ENCODE assay signal across 8 cellular contexts in the genomic region with DNA sequence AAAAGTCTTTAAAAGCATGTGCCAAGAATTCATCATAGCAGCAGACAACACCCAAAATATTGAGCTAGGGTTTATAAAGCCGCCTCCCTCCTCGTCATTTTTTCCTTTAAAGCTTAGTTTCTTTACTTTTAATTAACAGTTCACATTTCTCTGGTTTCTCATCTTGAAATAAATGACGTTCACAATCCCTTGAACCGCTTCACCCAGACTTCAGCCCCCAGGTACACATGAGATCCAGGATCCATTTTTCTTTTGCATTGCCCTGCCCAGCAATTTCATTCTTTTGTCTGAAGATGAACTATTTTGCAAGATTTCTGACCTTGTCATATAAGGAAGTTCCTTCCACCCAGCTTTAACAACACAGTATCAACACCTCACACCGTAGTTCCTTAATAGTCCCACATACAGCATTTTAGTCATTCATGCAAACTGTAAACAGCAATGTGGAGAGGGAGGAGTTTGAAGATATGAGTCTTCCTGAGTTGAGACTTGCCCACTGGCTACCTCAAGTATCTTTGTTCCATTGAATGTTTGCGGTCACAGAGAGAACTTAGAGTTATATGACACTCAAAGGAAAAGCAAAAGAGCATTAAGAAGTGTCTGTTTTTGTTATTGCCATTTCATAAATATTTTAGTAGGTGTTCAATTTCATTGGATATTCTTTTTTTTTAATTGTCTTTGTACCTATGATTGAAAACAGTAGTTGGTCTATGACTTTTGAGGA. TPM values are rescaled to one million over a fixed set of nuclear protein-coding genes. Genes with fewer than 3 reads are reported as not detected.
DNase-seq lines count a peak whose midpoint lies in the region; ATAC-seq and TF ChIP-seq lines count a peak whose summit lies in the region.

No MANE protein-coding gene starts in this region.

- no peak overlapping the region for H4K8ac ChIP-seq in mesenchymal stem cell (ENCODE audit: low read length)

- H3K27me3 ChIP-seq in CD8-positive, alpha-beta T cell (ENCODE audit: insufficient read depth, low read length): no peaks in the 10 kb centered on the region
- no peaks in the 10 kb centered on the region for H3K27me3 ChIP-seq in mesenchymal stem cell (ENCODE audit: control insufficient read depth in 1 of 2, insufficient read depth in 1 of 2, low read length in 2 of 2)

- H3K27ac Mint-ChIP-seq in CD8-positive, alpha-beta T cell: peak overlapping the region; percentile 98

- H3K4me1 Mint-ChIP-seq in CD8-positive, alpha-beta T cell (ENCODE audit: low read depth): peaks cover 57% of the 10 kb centered on the region

- no peak overlapping the region for H3K18ac ChIP-seq in mesenchymal stem cell (ENCODE audit: low read depth in 1 of 2, low read length in 2 of 2)

- H2BK120ac ChIP-seq in mesenchymal stem cell (ENCODE audit: low read depth, low read length): no peak overlapping the region

- H2BK12ac ChIP-seq in mesenchymal stem cell (ENCODE audit: low read length in 2 of 2): no peak overlapping the region

- H3K4me3 Mint-ChIP-seq in CD8-positive, alpha-beta T cell: peak overlapping the region; percentile 74

- DNase-seq in CD8-positive, alpha-beta T cell: peak in 2 of 7 experiments; percentile 15 to 50
- DNase-seq in NCI-H187 (lab: John Stamatoyannopoulos, UW) (peak; percentile 50 to 63), amniotic epithelial cell (ENCODE audit: low read depth) (peak; percentile 56), mesenchymal stem cell (peak; percentile 65), retina (no peak)
- no peak for DNase-seq in stimulated activated CD4-positive, alpha-beta T cell treated with anti-CD3 and anti-CD28 coated beads, Interleukin-12 subunit alpha, Interleukin-12 subunit beta, amount 100 ng/mL, for 4 hours

- ATAC-seq in CD8-positive, alpha-beta T cell: peak; percentile 67
- ATAC-seq in HG03139 (IDR thresholded peaks at IDR 0.05; ENCODE audit: unreplicated experiment) (no peak), GM21786 (IDR thresholded peaks at IDR 0.05; ENCODE audit: unreplicated experiment) (no peak)

- no peak overlapping the region for H2AFZ ChIP-seq in mesenchymal stem cell (ENCODE audit: low read depth, low read length)

- CTCF ChIA-PET in CD8-positive, alpha-beta T cell (lab: Charles Lee): interaction anchor here (0.7 to 8.2 kb wide), 2 partner anchors 21 to 25 kb away, joined by 3 to 61 read pairs; no protein-coding TSS in a partner anchor

- peaks cover 59% of the 10 kb centered on the region for H3K4me1 ChIP-seq in CD8-positive, alpha-beta T cell (ENCODE audit: insufficient read depth, low read length)
- H3K4me1 ChIP-seq in mesenchymal stem cell (ENCODE audit: control insufficient read depth, insufficient read depth, low read depth, low read length): peaks cover 4% of the 10 kb centered on the region

- H3K27me3 Mint-ChIP-seq in CD8-positive, alpha-beta T cell (ENCODE audit: low read depth): no peaks in the 10 kb centered on the region

- TF ChIP-seq CTCF in CD8-positive, alpha-beta T cell (IDR thresholded peaks at IDR 0.05): no peak

- H2BK5ac ChIP-seq in mesenchymal stem cell (ENCODE audit: low read depth, low read length, poor library complexity, severe bottlenecking): no peak overlapping the region

- POLR2A ChIA-PET in CD8-positive, alpha-beta T cell (lab: Charles Lee): interaction anchor here (1.0 to 10.8 kb wide), 10 partner anchors 7 to 165 kb away, joined by 3 to 167 read pairs (median 4); a partner anchor contains a TSS

- H2BK15ac ChIP-seq in mesenchymal stem cell (ENCODE audit: low read depth, poor library complexity, severe bottlenecking): no peak overlapping the region

- no peak overlapping the region for H4K91ac ChIP-seq in mesenchymal stem cell (ENCODE audit: low read length)

- H3K9me3 Mint-ChIP-seq in CD8-positive, alpha-beta T cell: no peaks in the 10 kb centered on the region

- peak overlapping the region; percentile 62 for H3K27ac ChIP-seq in CD8-positive, alpha-beta T cell (ENCODE audit: low read depth, low read length)
- no peak overlapping the region for H3K27ac ChIP-seq in mesenchymal stem cell (ENCODE audit: low read length, poor library complexity, severe bottlenecking)

- no peak overlapping the region for H3K14ac ChIP-seq in mesenchymal stem cell (ENCODE audit: low read length in 2 of 2)

- no peaks in the 10 kb centered on the region for H3K36me3 ChIP-seq in CD8-positive, alpha-beta T cell (ENCODE audit: insufficient read depth, low read length)
- peaks cover 0 to under 1% of the 10 kb centered on the region in 2 experiments for H3K36me3 ChIP-seq in mesenchymal stem cell (ENCODE audit: control insufficient read depth in 1 of 2, insufficient read depth in 2 of 2, low read depth in 1 of 2, low read length in 2 of 2)

- no peaks in the 10 kb centered on the region for H3K9me3 ChIP-seq in CD8-positive, alpha-beta T cell (ENCODE audit: low read length)
- no peaks in the 10 kb centered on the region for H3K9me3 ChIP-seq in mesenchymal stem cell (ENCODE audit: control insufficient read depth, low read length)

- H3K4ac ChIP-seq in mesenchymal stem cell (ENCODE audit: low read depth in 1 of 2, low read length in 2 of 2): no peak overlapping the region

- intact Hi-C loops in CD8-positive, alpha-beta T cell (cut with DNase I, micrococcal nuclease): loop anchor here (1.0 to 10.0 kb wide), 5 partner anchors 16 to 1100 kb away; a partner anchor contains a TSS

- no peaks in the 10 kb centered on the region for H3K79me1 ChIP-seq in mesenchymal stem cell (replicated peaks; ENCODE audit: low read length, poor library complexity, severe bottlenecking)

- peak overlapping the region; percentile 56 for H3K9ac ChIP-seq in mesenchymal stem cell (ENCODE audit: low read length)

- no peak overlapping the region for H3K4me3 ChIP-seq in CD8-positive, alpha-beta T cell (ENCODE audit: low read depth, low read length)
- H3K4me3 ChIP-seq in mesenchymal stem cell (ENCODE audit: insufficient read depth in 1 of 2, low read depth in 1 of 2, low read length in 2 of 2): no peak overlapping the region

- H3K4me2 ChIP-seq in mesenchymal stem cell (ENCODE audit: low read length, poor library complexity, severe bottlenecking): no peak overlapping the region

- H2AK5ac ChIP-seq in mesenchymal stem cell (ENCODE audit: low read length, severe bottlenecking): no peak overlapping the region

- 73% methylated on average over 5 of the region's 6 CpGs for WGBS in mesenchymal stem cell

- H3K23ac ChIP-seq in mesenchymal stem cell (ENCODE audit: low read length in 2 of 2): no peak overlapping the region

- no peaks in the 10 kb centered on the region for H3K36me3 Mint-ChIP-seq in CD8-positive, alpha-beta T cell

RNA-seq across cellular contexts. Expression of a gene that starts 35.3 kb away (rescaled TPM):
- 100 to 1,000 TPM; 105 to 122 TPM for total RNA-seq in CD8-positive, alpha-beta T cell
- polyA plus RNA-seq in mesenchymal stem cell (2013, experiment 1 of 2): 39.3 TPM
- polyA plus RNA-seq in mesenchymal stem cell (2013, experiment 2 of 2): 39.0 TPM

RNA-seq across cellular contexts. Expression of a gene that starts 58.8 kb away (rescaled TPM):
- 1 to 10 TPM; 6.8 to 7.3 TPM for total RNA-seq in CD8-positive, alpha-beta T cell
- polyA plus RNA-seq in mesenchymal stem cell (2013, experiment 1 of 2): 41.8 TPM
- polyA plus RNA-seq in mesenchymal stem cell (2013, experiment 2 of 2): 43.5 TPM

Comparison
In these comparisons a context has a peak if more than half of its experiments do, and no peak if none do; other contexts are left out.
1. DNase-seq: peak in NCI-H187 (2 of 2), amniotic epithelial cell (single experiment) and mesenchymal stem cell (single experiment); none in retina (single experiment) and stimulated activated CD4-positive, alpha-beta T cell treated with anti-CD3 and anti-CD28 coated beads, Interleukin-12 subunit alpha, Interleukin-12 subunit beta, amount 100 ng/mL, for 4 hours (single experiment).